ENCODE assay signal across 10 cellular contexts in genomic region chr3:104604326-104605010, GRCh38.
DNase-seq lines count a peak whose midpoint lies in the region; FAIRE-seq and TF ChIP-seq lines count a peak whose summit lies in the region.
"Had no signal": no experiment of that assay in that cellular context is flagged by ENCODE, and none has a peak within 500 bp of the region (broad histone marks: within the 10 kb centered on the region; RNA-seq: fewer than 3 reads in every experiment).

No MANE protein-coding gene starts in this region.

- H3K9me3 Mint-ChIP-seq in osteocyte (ENCODE audit: unreplicated experiment), result peaks cover 11% of the 10 kb centered on the region

- H3K27me3 Mint-ChIP-seq in osteocyte (ENCODE audit: unreplicated experiment), result no peaks in the 10 kb centered on the region

- no peaks in the 10 kb centered on the region for H3K9me3 ChIP-seq in endocrine pancreas (ENCODE audit: control insufficient read depth, low read length)
- H3K9me3 ChIP-seq: right lobe of liver, transverse colon had no signal

- H3K4me3 Mint-ChIP-seq in osteocyte (ENCODE audit: unreplicated experiment), result no peak overlapping the region

- H3K36me3 ChIP-seq in endocrine pancreas (ENCODE audit: control insufficient read depth, insufficient read depth, low read length), result no peaks in the 10 kb centered on the region
- H3K36me3 ChIP-seq: right lobe of liver, transverse colon had no signal

- H3K4me1 Mint-ChIP-seq in osteocyte (ENCODE audit: unreplicated experiment), result peaks cover 10% of the 10 kb centered on the region

- peaks cover 8% of the 10 kb centered on the region for H3K4me1 ChIP-seq in endocrine pancreas (ENCODE audit: control insufficient read depth, insufficient read depth, low read length)
- H3K4me1 ChIP-seq: right lobe of liver, transverse colon had no signal

- peak; percentile 21 for FAIRE-seq in GM19239 (lab: Jason Lieb, UNC)

- DNase-seq in GM19239 (ENCODE audit: insufficient read length, low spot score) (no peak), NCI-H226 (peak; percentile 25), osteocyte (ENCODE audit: extremely low spot score, unreplicated experiment) (no peak), cerebellum (ENCODE audit: low spot score) (no peak), NAMALWA (ENCODE audit: low spot score) (no peak)
- DNase-seq in activated CD4-positive, CD25-positive, alpha-beta regulatory T cell (lab: John Stamatoyannopoulos, UW), result no peak
- DNase-seq: activated CD4-positive, alpha-beta T cell treated with anti-CD3 and anti-CD28 coated beads, Interleukin-2, amount 50 U/mL, for 4 hours; right lobe of liver; transverse colon had no signal

- H3K27me3 ChIP-seq in endocrine pancreas (ENCODE audit: control insufficient read depth, insufficient read depth, low read length), result no peaks in the 10 kb centered on the region
- H3K27me3 ChIP-seq: right lobe of liver, transverse colon had no signal

- H3K27ac Mint-ChIP-seq in osteocyte (ENCODE audit: unreplicated experiment), result no peak overlapping the region

- TF ChIP-seq CTCF in osteocyte (IDR thresholded peaks at IDR 0.05), result peak; percentile 68

- H3K36me3 Mint-ChIP-seq in osteocyte (ENCODE audit: unreplicated experiment), result no peaks in the 10 kb centered on the region

- peak overlapping the region; percentile 64 for H3K4me3 ChIP-seq in endocrine pancreas (ENCODE audit: control insufficient read depth, insufficient read depth, low read length)
- H3K4me3 ChIP-seq: right lobe of liver, transverse colon had no signal

- no peak overlapping the region for H3K9ac ChIP-seq in endocrine pancreas (ENCODE audit: control insufficient read depth, insufficient read depth, low read length)
